In genomic region chr20:38894091-38894847, GRCh38 we compare ENCODE assay signal across 1 cellular context.
A peak's percentile ranks its signal among the peaks of the same experiment; 100 is the strongest.
TF ChIP-seq lines count a peak whose summit lies in the region.

No MANE protein-coding gene starts in this region.

TF ChIP-seq in HEK293, 187 proteins besides CTCF, POLR2A, EP300 and RAD21 (continued from another document):
- TF ChIP-seq PATZ1 (tag by site-specific recombination; IDR thresholded peaks at IDR 0.05), result 0 out of 2 replicates have a peak, but pooled peaks have one; percentile 13
- no peak for TF ChIP-seq ZNF843 (tag by site-specific recombination; IDR thresholded peaks at IDR 0.05)
- TF ChIP-seq KLF7 (tag by site-specific recombination; IDR thresholded peaks at IDR 0.05; ENCODE audit: borderline replicate concordance), result 0 out of 2 replicates have a peak, but pooled peaks have one; percentile 19
- no peak for TF ChIP-seq ZNF140 (tag by site-specific recombination; IDR thresholded peaks at IDR 0.05)
TF ChIP-seq in HEK293: peak in this region for 11.
